Comparison of ENCODE assay signal across 1 cellular context in the genomic region with DNA sequence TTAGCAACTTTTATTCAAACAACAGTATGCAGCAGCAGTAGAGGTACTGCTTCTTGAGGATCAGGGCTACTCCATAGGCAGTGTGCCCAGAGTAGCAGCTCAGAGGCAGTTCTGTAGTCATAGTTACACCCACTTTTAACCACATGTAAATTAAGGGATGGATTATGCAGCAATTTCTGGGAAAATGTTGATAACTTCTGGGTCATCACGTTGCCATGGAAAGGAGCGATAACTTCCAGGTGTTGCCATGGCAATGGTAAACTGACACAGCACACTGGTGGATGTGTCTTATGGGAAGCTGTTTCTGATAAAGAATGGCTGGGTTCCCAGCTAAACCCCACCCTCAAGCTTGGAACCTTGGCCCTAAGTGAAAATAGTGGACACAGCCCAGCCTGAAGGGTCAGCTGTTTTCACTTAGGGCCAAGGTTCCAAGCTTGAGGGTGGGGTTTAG.
TF ChIP-seq lines count a peak whose summit lies in the region.

No MANE protein-coding gene starts in this region.

TF ChIP-seq in K562, 482 proteins besides CTCF, POLR2A, EP300 and RAD21 (continued from another document and continues in another):
- TF ChIP-seq, protein P1, sequence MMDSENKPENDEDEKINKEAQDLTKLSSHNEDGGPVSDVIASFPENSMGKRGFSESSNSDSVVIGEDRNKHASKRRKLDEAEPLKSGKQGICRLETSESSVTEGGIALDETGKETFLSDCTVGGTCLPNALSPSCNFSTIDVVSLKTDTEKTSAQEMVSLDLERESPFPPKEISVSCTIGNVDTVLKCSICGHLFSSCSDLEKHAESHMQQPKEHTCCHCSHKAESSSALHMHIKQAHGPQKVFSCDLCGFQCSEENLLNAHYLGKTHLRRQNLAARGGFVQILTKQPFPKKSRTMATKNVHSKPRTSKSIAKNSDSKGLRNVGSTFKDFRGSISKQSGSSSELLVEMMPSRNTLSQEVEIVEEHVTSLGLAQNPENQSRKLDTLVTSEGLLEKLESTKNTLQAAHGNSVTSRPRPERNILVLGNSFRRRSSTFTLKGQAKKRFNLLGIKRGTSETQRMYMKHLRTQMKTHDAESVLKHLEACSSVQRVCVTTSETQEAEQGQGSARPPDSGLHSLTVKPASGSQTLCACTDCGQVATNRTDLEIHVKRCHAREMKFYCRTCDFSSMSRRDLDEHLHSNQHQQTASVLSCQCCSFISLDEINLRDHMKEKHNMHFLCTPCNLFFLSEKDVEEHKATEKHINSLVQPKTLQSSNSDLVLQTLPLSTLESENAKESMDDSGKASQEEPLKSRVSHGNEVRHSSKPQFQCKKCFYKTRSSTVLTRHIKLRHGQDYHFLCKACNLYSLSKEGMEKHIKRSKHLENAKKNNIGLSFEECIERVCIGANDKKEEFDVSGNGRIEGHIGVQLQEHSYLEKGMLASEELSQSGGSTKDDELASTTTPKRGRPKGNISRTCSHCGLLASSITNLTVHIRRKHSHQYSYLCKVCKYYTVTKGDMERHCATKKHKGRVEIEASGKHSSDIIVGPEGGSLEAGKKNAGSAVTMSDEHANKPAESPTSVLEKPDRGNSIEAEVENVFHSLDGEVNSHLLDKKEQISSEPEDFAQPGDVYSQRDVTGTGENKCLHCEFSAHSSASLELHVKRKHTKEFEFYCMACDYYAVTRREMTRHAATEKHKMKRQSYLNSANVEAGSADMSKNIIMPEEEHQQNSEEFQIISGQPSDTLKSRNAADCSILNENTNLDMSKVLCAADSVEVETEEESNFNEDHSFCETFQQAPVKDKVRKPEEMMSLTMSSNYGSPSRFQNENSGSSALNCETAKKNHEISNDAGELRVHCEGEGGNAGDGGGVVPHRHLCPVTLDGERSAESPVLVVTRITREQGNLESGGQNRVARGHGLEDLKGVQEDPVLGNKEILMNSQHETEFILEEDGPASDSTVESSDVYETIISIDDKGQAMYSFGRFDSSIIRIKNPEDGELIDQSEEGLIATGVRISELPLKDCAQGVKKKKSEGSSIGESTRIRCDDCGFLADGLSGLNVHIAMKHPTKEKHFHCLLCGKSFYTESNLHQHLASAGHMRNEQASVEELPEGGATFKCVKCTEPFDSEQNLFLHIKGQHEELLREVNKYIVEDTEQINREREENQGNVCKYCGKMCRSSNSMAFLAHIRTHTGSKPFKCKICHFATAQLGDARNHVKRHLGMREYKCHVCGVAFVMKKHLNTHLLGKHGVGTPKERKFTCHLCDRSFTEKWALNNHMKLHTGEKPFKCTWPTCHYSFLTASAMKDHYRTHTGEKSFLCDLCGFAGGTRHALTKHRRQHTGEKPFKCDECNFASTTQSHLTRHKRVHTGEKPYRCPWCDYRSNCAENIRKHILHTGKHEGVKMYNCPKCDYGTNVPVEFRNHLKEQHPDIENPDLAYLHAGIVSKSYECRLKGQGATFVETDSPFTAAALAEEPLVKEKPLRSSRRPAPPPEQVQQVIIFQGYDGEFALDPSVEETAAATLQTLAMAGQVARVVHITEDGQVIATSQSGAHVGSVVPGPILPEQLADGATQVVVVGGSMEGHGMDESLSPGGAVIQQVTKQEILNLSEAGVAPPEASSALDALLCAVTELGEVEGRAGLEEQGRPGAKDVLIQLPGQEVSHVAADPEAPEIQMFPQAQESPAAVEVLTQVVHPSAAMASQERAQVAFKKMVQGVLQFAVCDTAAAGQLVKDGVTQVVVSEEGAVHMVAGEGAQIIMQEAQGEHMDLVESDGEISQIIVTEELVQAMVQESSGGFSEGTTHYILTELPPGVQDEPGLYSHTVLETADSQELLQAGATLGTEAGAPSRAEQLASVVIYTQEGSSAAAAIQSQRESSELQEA (IDR thresholded peaks at IDR 0.05; ENCODE audit: low read depth): no peak
- TF ChIP-seq HDAC2 (IDR thresholded peaks at IDR 0.05) (0 out of 2 replicates have a peak, but pooled peaks have one; percentile 40), MAFF (IDR thresholded peaks at IDR 0.05; ENCODE audit: low read length) (peak; percentile 51; the same call in 1 of the 2 replicates), RBM22 (IDR thresholded peaks at IDR 0.05; ENCODE audit: low read depth, low read length, poor library complexity, severe bottlenecking) (no peak), HIVEP1 (CRISPR knock-in tag; IDR thresholded peaks at IDR 0.05) (no peak), HMG20B (CRISPR knock-in tag; IDR thresholded peaks at IDR 0.05) (no peak), NEUROD1 (IDR thresholded peaks at IDR 0.05; ENCODE audit: borderline replicate concordance, low read depth, low read length, partially characterized antibody) (peak; percentile 88), ETV6 (IDR thresholded peaks at IDR 0.05; ENCODE audit: borderline replicate concordance in 1 of 2, low read depth in 2 of 2, low read length in 1 of 2) (no peak), ETV6 (CRISPR knock-in tag; IDR thresholded peaks at IDR 0.05; ENCODE audit: borderline replicate concordance) (no peak), MAFG (tag; conservative IDR thresholded peaks at IDR 0.05) (peak; percentile 32; the same call in 1 of the 2 replicates), ZNF507 (tag; conservative IDR thresholded peaks at IDR 0.05) (no peak), ARHGAP35 (IDR thresholded peaks at IDR 0.05; ENCODE audit: partially characterized antibody) (no peak), SPI1 (IDR thresholded peaks at IDR 0.05; ENCODE audit: borderline replicate concordance, low read depth, low read length) (no peak), POLR2AphosphoS2 (IDR thresholded peaks at IDR 0.05; ENCODE audit: low read length) (no peak), DMBX1 (CRISPR knock-in tag; IDR thresholded peaks at IDR 0.05; ENCODE audit: borderline replicate concordance) (no peak), FOSL1 (tag; conservative IDR thresholded peaks at IDR 0.05) (peak; percentile 60; the same call in 1 of the 2 replicates), PCBP1 (IDR thresholded peaks at IDR 0.05; ENCODE audit: low read depth, low read length, poor library complexity, severe bottlenecking) (no peak), SP1 (CRISPR knock-in tag; IDR thresholded peaks at IDR 0.05) (no peak), RUNX1 (IDR thresholded peaks at IDR 0.05; ENCODE audit: low read depth) (no peak), JUND (IDR thresholded peaks at IDR 0.05; ENCODE audit: borderline replicate concordance, low read depth, low read length) (peak; percentile 62), JUND (tag; IDR thresholded peaks at IDR 0.05; ENCODE audit: borderline replicate concordance, low read depth, low read length) (no peak; the same call in 2 of the 3 replicates), KLF16 (IDR thresholded peaks at IDR 0.05) (no peak), ASH1L (IDR thresholded peaks at IDR 0.05; ENCODE audit: borderline replicate concordance, low read depth, partially characterized antibody) (no peak)
- TF ChIP-seq, protein P2, sequence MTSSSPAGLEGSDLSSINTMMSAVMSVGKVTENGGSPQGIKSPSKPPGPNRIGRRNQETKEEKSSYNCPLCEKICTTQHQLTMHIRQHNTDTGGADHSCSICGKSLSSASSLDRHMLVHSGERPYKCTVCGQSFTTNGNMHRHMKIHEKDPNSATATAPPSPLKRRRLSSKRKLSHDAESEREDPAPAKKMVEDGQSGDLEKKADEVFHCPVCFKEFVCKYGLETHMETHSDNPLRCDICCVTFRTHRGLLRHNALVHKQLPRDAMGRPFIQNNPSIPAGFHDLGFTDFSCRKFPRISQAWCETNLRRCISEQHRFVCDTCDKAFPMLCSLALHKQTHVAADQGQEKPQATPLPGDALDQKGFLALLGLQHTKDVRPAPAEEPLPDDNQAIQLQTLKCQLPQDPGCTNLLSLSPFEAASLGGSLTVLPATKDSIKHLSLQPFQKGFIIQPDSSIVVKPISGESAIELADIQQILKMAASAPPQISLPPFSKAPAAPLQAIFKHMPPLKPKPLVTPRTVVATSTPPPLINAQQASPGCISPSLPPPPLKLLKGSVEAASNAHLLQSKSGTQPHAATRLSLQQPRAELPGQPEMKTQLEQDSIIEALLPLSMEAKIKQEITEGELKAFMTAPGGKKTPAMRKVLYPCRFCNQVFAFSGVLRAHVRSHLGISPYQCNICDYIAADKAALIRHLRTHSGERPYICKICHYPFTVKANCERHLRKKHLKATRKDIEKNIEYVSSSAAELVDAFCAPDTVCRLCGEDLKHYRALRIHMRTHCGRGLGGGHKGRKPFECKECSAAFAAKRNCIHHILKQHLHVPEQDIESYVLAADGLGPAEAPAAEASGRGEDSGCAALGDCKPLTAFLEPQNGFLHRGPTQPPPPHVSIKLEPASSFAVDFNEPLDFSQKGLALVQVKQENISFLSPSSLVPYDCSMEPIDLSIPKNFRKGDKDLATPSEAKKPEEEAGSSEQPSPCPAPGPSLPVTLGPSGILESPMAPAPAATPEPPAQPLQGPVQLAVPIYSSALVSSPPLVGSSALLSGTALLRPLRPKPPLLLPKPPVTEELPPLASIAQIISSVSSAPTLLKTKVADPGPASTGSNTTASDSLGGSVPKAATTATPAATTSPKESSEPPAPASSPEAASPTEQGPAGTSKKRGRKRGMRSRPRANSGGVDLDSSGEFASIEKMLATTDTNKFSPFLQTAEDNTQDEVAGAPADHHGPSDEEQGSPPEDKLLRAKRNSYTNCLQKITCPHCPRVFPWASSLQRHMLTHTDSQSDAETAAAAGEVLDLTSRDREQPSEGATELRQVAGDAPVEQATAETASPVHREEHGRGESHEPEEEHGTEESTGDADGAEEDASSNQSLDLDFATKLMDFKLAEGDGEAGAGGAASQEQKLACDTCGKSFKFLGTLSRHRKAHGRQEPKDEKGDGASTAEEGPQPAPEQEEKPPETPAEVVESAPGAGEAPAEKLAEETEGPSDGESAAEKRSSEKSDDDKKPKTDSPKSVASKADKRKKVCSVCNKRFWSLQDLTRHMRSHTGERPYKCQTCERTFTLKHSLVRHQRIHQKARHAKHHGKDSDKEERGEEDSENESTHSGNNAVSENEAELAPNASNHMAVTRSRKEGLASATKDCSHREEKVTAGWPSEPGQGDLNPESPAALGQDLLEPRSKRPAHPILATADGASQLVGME (CRISPR knock-in tag; IDR thresholded peaks at IDR 0.05): peak; percentile 96
- TF ChIP-seq, protein P3, sequence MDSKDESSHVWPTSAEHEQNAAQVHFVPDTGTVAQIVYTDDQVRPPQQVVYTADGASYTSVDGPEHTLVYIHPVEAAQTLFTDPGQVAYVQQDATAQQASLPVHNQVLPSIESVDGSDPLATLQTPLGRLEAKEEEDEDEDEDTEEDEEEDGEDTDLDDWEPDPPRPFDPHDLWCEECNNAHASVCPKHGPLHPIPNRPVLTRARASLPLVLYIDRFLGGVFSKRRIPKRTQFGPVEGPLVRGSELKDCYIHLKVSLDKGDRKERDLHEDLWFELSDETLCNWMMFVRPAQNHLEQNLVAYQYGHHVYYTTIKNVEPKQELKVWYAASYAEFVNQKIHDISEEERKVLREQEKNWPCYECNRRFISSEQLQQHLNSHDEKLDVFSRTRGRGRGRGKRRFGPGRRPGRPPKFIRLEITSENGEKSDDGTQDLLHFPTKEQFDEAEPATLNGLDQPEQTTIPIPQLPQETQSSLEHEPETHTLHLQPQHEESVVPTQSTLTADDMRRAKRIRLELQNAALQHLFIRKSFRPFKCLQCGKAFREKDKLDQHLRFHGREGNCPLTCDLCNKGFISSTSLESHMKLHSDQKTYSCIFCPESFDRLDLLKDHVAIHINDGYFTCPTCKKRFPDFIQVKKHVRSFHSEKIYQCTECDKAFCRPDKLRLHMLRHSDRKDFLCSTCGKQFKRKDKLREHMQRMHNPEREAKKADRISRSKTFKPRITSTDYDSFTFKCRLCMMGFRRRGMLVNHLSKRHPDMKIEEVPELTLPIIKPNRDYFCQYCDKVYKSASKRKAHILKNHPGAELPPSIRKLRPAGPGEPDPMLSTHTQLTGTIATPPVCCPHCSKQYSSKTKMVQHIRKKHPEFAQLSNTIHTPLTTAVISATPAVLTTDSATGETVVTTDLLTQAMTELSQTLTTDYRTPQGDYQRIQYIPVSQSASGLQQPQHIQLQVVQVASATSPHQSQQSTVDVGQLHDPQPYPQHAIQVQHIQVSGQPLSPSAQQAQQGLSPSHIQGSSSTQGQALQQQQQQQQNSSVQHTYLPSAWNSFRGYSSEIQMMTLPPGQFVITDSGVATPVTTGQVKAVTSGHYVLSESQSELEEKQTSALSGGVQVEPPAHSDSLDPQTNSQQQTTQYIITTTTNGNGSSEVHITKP (IDR thresholded peaks at IDR 0.05; ENCODE audit: partially characterized antibody): no peak
- TF ChIP-seq, protein P4, sequence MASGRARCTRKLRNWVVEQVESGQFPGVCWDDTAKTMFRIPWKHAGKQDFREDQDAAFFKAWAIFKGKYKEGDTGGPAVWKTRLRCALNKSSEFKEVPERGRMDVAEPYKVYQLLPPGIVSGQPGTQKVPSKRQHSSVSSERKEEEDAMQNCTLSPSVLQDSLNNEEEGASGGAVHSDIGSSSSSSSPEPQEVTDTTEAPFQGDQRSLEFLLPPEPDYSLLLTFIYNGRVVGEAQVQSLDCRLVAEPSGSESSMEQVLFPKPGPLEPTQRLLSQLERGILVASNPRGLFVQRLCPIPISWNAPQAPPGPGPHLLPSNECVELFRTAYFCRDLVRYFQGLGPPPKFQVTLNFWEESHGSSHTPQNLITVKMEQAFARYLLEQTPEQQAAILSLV (tag; IDR thresholded peaks at IDR 0.05): no peak
- TF ChIP-seq, protein P5, sequence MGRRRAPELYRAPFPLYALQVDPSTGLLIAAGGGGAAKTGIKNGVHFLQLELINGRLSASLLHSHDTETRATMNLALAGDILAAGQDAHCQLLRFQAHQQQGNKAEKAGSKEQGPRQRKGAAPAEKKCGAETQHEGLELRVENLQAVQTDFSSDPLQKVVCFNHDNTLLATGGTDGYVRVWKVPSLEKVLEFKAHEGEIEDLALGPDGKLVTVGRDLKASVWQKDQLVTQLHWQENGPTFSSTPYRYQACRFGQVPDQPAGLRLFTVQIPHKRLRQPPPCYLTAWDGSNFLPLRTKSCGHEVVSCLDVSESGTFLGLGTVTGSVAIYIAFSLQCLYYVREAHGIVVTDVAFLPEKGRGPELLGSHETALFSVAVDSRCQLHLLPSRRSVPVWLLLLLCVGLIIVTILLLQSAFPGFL (CRISPR knock-in tag; IDR thresholded peaks at IDR 0.05): no peak
- TF ChIP-seq, protein P6, sequence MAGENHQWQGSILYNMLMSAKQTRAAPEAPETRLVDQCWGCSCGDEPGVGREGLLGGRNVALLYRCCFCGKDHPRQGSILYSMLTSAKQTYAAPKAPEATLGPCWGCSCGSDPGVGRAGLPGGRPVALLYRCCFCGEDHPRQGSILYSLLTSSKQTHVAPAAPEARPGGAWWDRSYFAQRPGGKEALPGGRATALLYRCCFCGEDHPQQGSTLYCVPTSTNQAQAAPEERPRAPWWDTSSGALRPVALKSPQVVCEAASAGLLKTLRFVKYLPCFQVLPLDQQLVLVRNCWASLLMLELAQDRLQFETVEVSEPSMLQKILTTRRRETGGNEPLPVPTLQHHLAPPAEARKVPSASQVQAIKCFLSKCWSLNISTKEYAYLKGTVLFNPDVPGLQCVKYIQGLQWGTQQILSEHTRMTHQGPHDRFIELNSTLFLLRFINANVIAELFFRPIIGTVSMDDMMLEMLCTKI (IDR thresholded peaks at IDR 0.05; ENCODE audit: partially characterized antibody): no peak
